1 cellular context compared by ENCODE assay signal in the genomic region with DNA sequence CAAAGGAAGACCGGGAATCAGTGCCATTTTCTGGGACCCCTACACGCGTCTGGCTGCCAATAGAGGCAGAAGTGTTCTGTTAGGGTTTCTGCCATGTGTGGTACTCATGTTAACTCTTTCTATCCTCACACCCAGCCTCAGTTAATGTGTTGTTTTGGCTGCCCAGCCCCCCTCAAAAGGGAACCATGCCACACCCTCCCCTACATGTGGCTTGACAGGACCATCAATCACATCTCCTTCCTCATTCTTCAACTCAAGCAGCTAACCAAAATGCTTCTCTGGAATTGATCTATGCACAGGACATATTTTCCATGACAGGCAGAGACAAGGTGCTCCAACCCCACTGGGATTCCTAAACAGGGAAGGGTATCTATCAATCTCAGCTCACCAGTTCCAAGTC.
TF ChIP-seq lines count a peak whose summit lies in the region.

No MANE protein-coding gene starts in this region.

TF ChIP-seq in WTC11, 78 proteins besides CTCF, POLR2A, EP300 and RAD21 (continued from another document):
- TF ChIP-seq, protein P1, sequence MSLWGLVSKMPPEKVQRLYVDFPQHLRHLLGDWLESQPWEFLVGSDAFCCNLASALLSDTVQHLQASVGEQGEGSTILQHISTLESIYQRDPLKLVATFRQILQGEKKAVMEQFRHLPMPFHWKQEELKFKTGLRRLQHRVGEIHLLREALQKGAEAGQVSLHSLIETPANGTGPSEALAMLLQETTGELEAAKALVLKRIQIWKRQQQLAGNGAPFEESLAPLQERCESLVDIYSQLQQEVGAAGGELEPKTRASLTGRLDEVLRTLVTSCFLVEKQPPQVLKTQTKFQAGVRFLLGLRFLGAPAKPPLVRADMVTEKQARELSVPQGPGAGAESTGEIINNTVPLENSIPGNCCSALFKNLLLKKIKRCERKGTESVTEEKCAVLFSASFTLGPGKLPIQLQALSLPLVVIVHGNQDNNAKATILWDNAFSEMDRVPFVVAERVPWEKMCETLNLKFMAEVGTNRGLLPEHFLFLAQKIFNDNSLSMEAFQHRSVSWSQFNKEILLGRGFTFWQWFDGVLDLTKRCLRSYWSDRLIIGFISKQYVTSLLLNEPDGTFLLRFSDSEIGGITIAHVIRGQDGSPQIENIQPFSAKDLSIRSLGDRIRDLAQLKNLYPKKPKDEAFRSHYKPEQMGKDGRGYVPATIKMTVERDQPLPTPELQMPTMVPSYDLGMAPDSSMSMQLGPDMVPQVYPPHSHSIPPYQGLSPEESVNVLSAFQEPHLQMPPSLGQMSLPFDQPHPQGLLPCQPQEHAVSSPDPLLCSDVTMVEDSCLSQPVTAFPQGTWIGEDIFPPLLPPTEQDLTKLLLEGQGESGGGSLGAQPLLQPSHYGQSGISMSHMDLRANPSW (CRISPR knock-in tag; conservative IDR thresholded peaks at IDR 0.05; ENCODE audit: low read depth), result no peak
- TF ChIP-seq, protein P2, sequence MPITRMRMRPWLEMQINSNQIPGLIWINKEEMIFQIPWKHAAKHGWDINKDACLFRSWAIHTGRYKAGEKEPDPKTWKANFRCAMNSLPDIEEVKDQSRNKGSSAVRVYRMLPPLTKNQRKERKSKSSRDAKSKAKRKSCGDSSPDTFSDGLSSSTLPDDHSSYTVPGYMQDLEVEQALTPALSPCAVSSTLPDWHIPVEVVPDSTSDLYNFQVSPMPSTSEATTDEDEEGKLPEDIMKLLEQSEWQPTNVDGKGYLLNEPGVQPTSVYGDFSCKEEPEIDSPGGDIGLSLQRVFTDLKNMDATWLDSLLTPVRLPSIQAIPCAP (CRISPR knock-in tag; IDR thresholded peaks at IDR 0.05), result no peak
- TF ChIP-seq ATF3 (CRISPR knock-in tag; conservative IDR thresholded peaks at IDR 0.05) (no peak), NFYB (CRISPR knock-in tag; conservative IDR thresholded peaks at IDR 0.05; ENCODE audit: low read depth) (no peak), OVOL2 (CRISPR knock-in tag; IDR thresholded peaks at IDR 0.05; ENCODE audit: borderline replicate concordance) (no peak), NFE2L1 (CRISPR knock-in tag; IDR thresholded peaks at IDR 0.05) (no peak), ZNF317 (CRISPR knock-in tag; IDR thresholded peaks at IDR 0.05; ENCODE audit: borderline replicate concordance, low read depth) (no peak), GABPB1 (CRISPR knock-in tag; IDR thresholded peaks at IDR 0.05) (no peak), CDX4 (CRISPR knock-in tag; IDR thresholded peaks at IDR 0.05; ENCODE audit: borderline replicate concordance) (no peak)
